ENCODE assay signal across 15 cellular contexts in genomic region chr4:98522062-98522461, GRCh38.
DNase-seq lines count a peak whose midpoint lies in the region; ATAC-seq, FAIRE-seq and TF ChIP-seq lines count a peak whose summit lies in the region.
"Had no signal": no experiment of that assay in that cellular context is flagged by ENCODE, and none has a peak within 500 bp of the region (broad histone marks: within the 10 kb centered on the region; RNA-seq: fewer than 3 reads in every experiment).

No MANE protein-coding gene starts in this region.

- no peak overlapping the region for H3K9ac ChIP-seq in Karpas-422 (ENCODE audit: low read length)

- H3K36me3 ChIP-seq in Karpas-422 (ENCODE audit: insufficient read depth, low read length) = no peaks in the 10 kb centered on the region
- H3K36me3 ChIP-seq: breast epithelium, right lobe of liver, stomach had no signal

- no peaks in the 10 kb centered on the region for H4K20me1 ChIP-seq in Karpas-422 (ENCODE audit: insufficient read depth, low read depth, low read length)

- H2AFZ ChIP-seq in Karpas-422 (ENCODE audit: low read length) = peak overlapping the region; percentile 44

- H3K4me3 ChIP-seq in Karpas-422 (ENCODE audit: low read length) = 0 out of 2 replicates have a peak overlapping the region, but pooled peaks have one; percentile 4
- H3K4me3 ChIP-seq: breast epithelium, right lobe of liver, SK-N-MC, stomach had no signal

- H3K27me3 Mint-ChIP-seq in chondrocyte (ENCODE audit: low read depth) (no peaks in the 10 kb centered on the region), neural crest cell (ENCODE audit: low read depth) (no peaks in the 10 kb centered on the region)
- H3K27me3 Mint-ChIP-seq: CD8-positive, alpha-beta memory T cell had no signal

- no peaks in the 10 kb centered on the region for H3K79me2 ChIP-seq in Karpas-422 (ENCODE audit: low read length)

- no peak for ATAC-seq in HG03108 (IDR thresholded peaks at IDR 0.05; ENCODE audit: unreplicated experiment)
- ATAC-seq: right lobe of liver, WTC11 had no signal

- H3K9me2 ChIP-seq in Karpas-422 (replicated peaks; ENCODE audit: insufficient read depth, low read length) = no peaks in the 10 kb centered on the region

- no peaks in the 10 kb centered on the region for H3K9me3 ChIP-seq in Karpas-422 (ENCODE audit: low read length)
- H3K9me3 ChIP-seq: breast epithelium, right lobe of liver had no signal

- H3K27ac Mint-ChIP-seq in chondrocyte (ENCODE audit: unreplicated experiment) = peak overlapping the region; percentile 88
- peak overlapping the region; percentile 97 for H3K27ac Mint-ChIP-seq in neural crest cell (ENCODE audit: unreplicated experiment)
- H3K27ac Mint-ChIP-seq: WTC11 had no signal

- H3K4me1 Mint-ChIP-seq in chondrocyte (ENCODE audit: low read depth) (peaks cover 96% of the 10 kb centered on the region), neural crest cell (peaks cover 85% of the 10 kb centered on the region)

- TF ChIP-seq CTCF in chondrocyte (IDR thresholded peaks at IDR 0.05) (no peak), neural crest cell (conservative IDR thresholded peaks at IDR 0.05) (no peak)

- peak overlapping the region; percentile 56 for H3K27ac ChIP-seq in Karpas-422 (ENCODE audit: low read length)
- H3K27ac ChIP-seq: right lobe of liver, SK-N-MC, stomach had no signal

- peaks cover 79% of the 10 kb centered on the region for H3K4me1 ChIP-seq in Karpas-422 (ENCODE audit: low read length)
- H3K4me1 ChIP-seq: breast epithelium, right lobe of liver had no signal

- peak overlapping the region; percentile 4 for H3K4me3 Mint-ChIP-seq in chondrocyte (ENCODE audit: unreplicated experiment)
- H3K4me3 Mint-ChIP-seq in neural crest cell = peak overlapping the region; percentile 67
- H3K4me3 Mint-ChIP-seq: WTC11 had no signal

- DNase-seq in GM12891 (ENCODE audit: insufficient read length, low spot score) = no peak
- DNase-seq in Karpas-422 = peak; percentile 56
- DNase-seq in chondrocyte (ENCODE audit: low spot score) = no peak
- no peak for DNase-seq in neural crest cell (ENCODE audit: low read depth, low spot score)
- no peak for DNase-seq in COLO829 (ENCODE audit: low spot score)
- DNase-seq in activated CD4-positive, CD25-positive, alpha-beta regulatory T cell treated with anti-CD3 and anti-CD28 coated beads, Interleukin-2, amount 50 U/mL, for 72 hours = no peak
- DNase-seq: activated T-cell treated with anti-CD3 and anti-CD28 coated beads, Interleukin-2, amount 50 U/mL, for 1 hour; CD8-positive, alpha-beta memory T cell; NCI-H2171 treated with DMSO at 0.1 percent for 48 hours; right lobe of liver; stomach had no signal

- H3K4me2 ChIP-seq in Karpas-422 (ENCODE audit: low read depth, low read length, poor library complexity, severe bottlenecking) = peak overlapping the region; percentile 43

- FAIRE-seq in GM12891 (lab: Jason Lieb, UNC) = no peak

- no peaks in the 10 kb centered on the region for H3K27me3 ChIP-seq in Karpas-422 (ENCODE audit: low read length)
- H3K27me3 ChIP-seq: breast epithelium, right lobe of liver, stomach had no signal

- H3K9me3 Mint-ChIP-seq in chondrocyte (ENCODE audit: low read depth) (no peaks in the 10 kb centered on the region), neural crest cell (no peaks in the 10 kb centered on the region)
- H3K9me3 Mint-ChIP-seq: CD8-positive, alpha-beta memory T cell had no signal

- H3K36me3 Mint-ChIP-seq in chondrocyte (ENCODE audit: low read depth) (no peaks in the 10 kb centered on the region), neural crest cell (ENCODE audit: low read depth) (no peaks in the 10 kb centered on the region)

- TF ChIP-seq POLR2A in GM12891 (IDR thresholded peaks at IDR 0.05; ENCODE audit: low read depth, low read length) = no peak

TF ChIP-seq in GM12891, 5 proteins besides CTCF, POLR2A, EP300 and RAD21:
- 0 out of 2 replicates have a peak, but pooled peaks have one; percentile 12 for TF ChIP-seq SPI1 (IDR thresholded peaks at IDR 0.05; ENCODE audit: low read depth, low read length)
- TF ChIP-seq TAF1 (IDR thresholded peaks at IDR 0.05; ENCODE audit: low read depth, low read length) = no peak
- TF ChIP-seq PAX5 (IDR thresholded peaks at IDR 0.05; ENCODE audit: insufficient read depth, low read length, severe bottlenecking) = no peak
TF ChIP-seq in GM12891: peak in this region for 1.
